1 cellular context compared by ENCODE assay signal in the genomic region with DNA sequence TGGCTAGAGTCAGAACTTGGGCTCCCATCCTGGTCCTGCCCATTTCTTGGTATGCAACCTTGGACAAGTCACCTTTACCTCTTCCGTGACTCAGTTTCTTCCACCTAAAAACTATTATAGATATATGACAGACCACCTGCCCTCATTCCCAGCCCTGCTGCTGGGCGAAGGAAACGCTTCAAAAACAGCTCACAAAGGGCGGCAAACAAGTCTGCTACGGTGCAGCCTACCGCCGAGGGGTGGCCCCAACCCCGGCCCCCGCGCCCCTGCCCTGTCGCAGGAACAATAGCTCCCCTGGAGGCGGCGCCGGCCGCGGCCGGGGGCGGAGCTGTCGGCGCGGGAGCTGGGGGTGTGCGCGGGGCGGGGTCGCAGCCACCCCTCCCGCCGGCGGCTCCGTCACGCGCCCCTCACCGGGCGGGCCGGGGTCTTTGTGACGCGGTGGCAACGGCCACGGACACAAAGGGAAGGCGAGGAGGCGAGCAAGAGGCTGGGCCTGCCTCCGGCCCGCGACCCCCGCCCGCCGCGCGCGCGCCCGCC.
A peak's percentile ranks its signal among the peaks of the same experiment; 100 is the strongest.
TF ChIP-seq lines count a peak whose summit lies in the region.

A gene with protein sequence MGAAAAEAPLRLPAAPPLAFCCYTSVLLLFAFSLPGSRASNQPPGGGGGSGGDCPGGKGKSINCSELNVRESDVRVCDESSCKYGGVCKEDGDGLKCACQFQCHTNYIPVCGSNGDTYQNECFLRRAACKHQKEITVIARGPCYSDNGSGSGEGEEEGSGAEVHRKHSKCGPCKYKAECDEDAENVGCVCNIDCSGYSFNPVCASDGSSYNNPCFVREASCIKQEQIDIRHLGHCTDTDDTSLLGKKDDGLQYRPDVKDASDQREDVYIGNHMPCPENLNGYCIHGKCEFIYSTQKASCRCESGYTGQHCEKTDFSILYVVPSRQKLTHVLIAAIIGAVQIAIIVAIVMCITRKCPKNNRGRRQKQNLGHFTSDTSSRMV (plus strand): TSS at position 425 of the 537 bp plus-strand sequence. CDS start 396 bp downstream, outside the sequence.

TF ChIP-seq in K562, 482 proteins besides CTCF, POLR2A, EP300 and RAD21 (continues in another document):
- TF ChIP-seq PRMT5 (CRISPR knock-in tag; IDR thresholded peaks at IDR 0.05): no peak
- TF ChIP-seq, protein P1, sequence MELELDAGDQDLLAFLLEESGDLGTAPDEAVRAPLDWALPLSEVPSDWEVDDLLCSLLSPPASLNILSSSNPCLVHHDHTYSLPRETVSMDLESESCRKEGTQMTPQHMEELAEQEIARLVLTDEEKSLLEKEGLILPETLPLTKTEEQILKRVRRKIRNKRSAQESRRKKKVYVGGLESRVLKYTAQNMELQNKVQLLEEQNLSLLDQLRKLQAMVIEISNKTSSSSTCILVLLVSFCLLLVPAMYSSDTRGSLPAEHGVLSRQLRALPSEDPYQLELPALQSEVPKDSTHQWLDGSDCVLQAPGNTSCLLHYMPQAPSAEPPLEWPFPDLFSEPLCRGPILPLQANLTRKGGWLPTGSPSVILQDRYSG (tag; conservative IDR thresholded peaks at IDR 0.05; ENCODE audit: low read depth): no peak
- TF ChIP-seq NR3C1 (CRISPR knock-in tag; IDR thresholded peaks at IDR 0.05): no peak
- TF ChIP-seq MTA2 (IDR thresholded peaks at IDR 0.05; ENCODE audit: low read depth): no peak
- TF ChIP-seq CHD1 (IDR thresholded peaks at IDR 0.05; ENCODE audit: low read length): no peak
- no peak for TF ChIP-seq CBX8 (IDR thresholded peaks at IDR 0.05; ENCODE audit: borderline replicate concordance, extremely low read depth, low read depth, low read length, poor library complexity, severe bottlenecking)
- TF ChIP-seq NRF1 (conservative IDR thresholded peaks at IDR 0.05 in 1 of 2, IDR thresholded peaks at IDR 0.05 in 1 of 2): peak in 1 of 2 experiments; percentile 27; a peak in 1 of 4 replicates
- TF ChIP-seq SREBF2 (CRISPR knock-in tag; IDR thresholded peaks at IDR 0.05): no peak
- no peak for TF ChIP-seq HNRNPH1 (optimal IDR thresholded peaks at IDR 0.05; ENCODE audit: low read depth, low read length)
- TF ChIP-seq ZBTB7A (IDR thresholded peaks at IDR 0.05; ENCODE audit: borderline replicate concordance, control insufficient read depth, low read depth, low read length): peak; percentile 94; the same call in 1 of the 2 replicates
- TF ChIP-seq, protein P2, sequence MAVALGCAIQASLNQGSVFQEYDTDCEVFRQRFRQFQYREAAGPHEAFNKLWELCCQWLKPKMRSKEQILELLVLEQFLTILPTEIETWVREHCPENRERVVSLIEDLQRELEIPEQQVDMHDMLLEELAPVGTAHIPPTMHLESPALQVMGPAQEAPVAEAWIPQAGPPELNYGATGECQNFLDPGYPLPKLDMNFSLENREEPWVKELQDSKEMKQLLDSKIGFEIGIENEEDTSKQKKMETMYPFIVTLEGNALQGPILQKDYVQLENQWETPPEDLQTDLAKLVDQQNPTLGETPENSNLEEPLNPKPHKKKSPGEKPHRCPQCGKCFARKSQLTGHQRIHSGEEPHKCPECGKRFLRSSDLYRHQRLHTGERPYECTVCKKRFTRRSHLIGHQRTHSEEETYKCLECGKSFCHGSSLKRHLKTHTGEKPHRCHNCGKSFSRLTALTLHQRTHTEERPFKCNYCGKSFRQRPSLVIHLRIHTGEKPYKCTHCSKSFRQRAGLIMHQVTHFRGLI (CRISPR knock-in tag; IDR thresholded peaks at IDR 0.05): no peak
- TF ChIP-seq, protein P3, sequence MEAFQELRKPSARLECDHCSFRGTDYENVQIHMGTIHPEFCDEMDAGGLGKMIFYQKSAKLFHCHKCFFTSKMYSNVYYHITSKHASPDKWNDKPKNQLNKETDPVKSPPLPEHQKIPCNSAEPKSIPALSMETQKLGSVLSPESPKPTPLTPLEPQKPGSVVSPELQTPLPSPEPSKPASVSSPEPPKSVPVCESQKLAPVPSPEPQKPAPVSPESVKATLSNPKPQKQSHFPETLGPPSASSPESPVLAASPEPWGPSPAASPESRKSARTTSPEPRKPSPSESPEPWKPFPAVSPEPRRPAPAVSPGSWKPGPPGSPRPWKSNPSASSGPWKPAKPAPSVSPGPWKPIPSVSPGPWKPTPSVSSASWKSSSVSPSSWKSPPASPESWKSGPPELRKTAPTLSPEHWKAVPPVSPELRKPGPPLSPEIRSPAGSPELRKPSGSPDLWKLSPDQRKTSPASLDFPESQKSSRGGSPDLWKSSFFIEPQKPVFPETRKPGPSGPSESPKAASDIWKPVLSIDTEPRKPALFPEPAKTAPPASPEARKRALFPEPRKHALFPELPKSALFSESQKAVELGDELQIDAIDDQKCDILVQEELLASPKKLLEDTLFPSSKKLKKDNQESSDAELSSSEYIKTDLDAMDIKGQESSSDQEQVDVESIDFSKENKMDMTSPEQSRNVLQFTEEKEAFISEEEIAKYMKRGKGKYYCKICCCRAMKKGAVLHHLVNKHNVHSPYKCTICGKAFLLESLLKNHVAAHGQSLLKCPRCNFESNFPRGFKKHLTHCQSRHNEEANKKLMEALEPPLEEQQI (IDR thresholded peaks at IDR 0.05): no peak
- TF ChIP-seq JUN (IDR thresholded peaks at IDR 0.05; ENCODE audit: borderline replicate concordance, low read depth, low read length): no peak
- TF ChIP-seq JUN (CRISPR knock-in tag; IDR thresholded peaks at IDR 0.05; ENCODE audit: borderline replicate concordance): no peak
- TF ChIP-seq SNRNP70 (optimal IDR thresholded peaks at IDR 0.05; ENCODE audit: low read depth, low read length): no peak
- TF ChIP-seq, protein P4, sequence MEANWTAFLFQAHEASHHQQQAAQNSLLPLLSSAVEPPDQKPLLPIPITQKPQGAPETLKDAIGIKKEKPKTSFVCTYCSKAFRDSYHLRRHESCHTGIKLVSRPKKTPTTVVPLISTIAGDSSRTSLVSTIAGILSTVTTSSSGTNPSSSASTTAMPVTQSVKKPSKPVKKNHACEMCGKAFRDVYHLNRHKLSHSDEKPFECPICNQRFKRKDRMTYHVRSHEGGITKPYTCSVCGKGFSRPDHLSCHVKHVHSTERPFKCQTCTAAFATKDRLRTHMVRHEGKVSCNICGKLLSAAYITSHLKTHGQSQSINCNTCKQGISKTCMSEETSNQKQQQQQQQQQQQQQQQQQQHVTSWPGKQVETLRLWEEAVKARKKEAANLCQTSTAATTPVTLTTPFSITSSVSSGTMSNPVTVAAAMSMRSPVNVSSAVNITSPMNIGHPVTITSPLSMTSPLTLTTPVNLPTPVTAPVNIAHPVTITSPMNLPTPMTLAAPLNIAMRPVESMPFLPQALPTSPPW (CRISPR knock-in tag; IDR thresholded peaks at IDR 0.05): peak; percentile 80
- TF ChIP-seq ZC3H11A (IDR thresholded peaks at IDR 0.05; ENCODE audit: low read depth, low read length): no peak
- TF ChIP-seq, protein P5, sequence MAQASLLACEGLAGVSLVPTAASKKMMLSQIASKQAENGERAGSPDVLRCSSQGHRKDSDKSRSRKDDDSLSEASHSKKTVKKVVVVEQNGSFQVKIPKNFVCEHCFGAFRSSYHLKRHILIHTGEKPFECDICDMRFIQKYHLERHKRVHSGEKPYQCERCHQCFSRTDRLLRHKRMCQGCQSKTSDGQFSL (CRISPR knock-in tag; IDR thresholded peaks at IDR 0.05): no peak
- TF ChIP-seq, protein P5 (tag; IDR thresholded peaks at IDR 0.05): no peak
- TF ChIP-seq, protein P6, sequence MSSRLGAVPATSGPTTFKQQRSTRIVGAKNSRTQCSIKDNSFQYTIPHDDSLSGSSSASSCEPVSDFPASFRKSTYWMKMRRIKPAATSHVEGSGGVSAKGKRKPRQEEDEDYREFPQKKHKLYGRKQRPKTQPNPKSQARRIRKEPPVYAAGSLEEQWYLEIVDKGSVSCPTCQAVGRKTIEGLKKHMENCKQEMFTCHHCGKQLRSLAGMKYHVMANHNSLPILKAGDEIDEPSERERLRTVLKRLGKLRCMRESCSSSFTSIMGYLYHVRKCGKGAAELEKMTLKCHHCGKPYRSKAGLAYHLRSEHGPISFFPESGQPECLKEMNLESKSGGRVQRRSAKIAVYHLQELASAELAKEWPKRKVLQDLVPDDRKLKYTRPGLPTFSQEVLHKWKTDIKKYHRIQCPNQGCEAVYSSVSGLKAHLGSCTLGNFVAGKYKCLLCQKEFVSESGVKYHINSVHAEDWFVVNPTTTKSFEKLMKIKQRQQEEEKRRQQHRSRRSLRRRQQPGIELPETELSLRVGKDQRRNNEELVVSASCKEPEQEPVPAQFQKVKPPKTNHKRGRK (tag; IDR thresholded peaks at IDR 0.05): no peak
- no peak for TF ChIP-seq FOXJ2 (tag; IDR thresholded peaks at IDR 0.05)
- TF ChIP-seq HNRNPUL1 (IDR thresholded peaks at IDR 0.05; ENCODE audit: low read length): no peak
- 0 out of 2 replicates have a peak, but pooled peaks have one; percentile 16 for TF ChIP-seq EGR1 (conservative IDR thresholded peaks at IDR 0.05)
- TF ChIP-seq, protein P7, sequence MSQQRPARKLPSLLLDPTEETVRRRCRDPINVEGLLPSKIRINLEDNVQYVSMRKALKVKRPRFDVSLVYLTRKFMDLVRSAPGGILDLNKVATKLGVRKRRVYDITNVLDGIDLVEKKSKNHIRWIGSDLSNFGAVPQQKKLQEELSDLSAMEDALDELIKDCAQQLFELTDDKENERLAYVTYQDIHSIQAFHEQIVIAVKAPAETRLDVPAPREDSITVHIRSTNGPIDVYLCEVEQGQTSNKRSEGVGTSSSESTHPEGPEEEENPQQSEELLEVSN (IDR thresholded peaks at IDR 0.05; ENCODE audit: borderline replicate concordance in 1 of 2, extremely low read depth in 1 of 2, insufficient read depth in 1 of 2, insufficient read length in 1 of 2, low read depth in 1 of 2, low read length in 1 of 2, poor library complexity in 1 of 2, severe bottlenecking in 1 of 2): peak in 1 of 2 experiments; percentile 90
- TF ChIP-seq PHF20 (IDR thresholded peaks at IDR 0.05; ENCODE audit: partially characterized antibody): no peak
- TF ChIP-seq, protein P8, sequence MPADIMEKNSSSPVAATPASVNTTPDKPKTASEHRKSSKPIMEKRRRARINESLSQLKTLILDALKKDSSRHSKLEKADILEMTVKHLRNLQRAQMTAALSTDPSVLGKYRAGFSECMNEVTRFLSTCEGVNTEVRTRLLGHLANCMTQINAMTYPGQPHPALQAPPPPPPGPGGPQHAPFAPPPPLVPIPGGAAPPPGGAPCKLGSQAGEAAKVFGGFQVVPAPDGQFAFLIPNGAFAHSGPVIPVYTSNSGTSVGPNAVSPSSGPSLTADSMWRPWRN (IDR thresholded peaks at IDR 0.05; ENCODE audit: low read depth): no peak
- no peak for TF ChIP-seq ZNF134 (CRISPR knock-in tag; conservative IDR thresholded peaks at IDR 0.05)
- no peak for TF ChIP-seq HDAC8 (tag; IDR thresholded peaks at IDR 0.05)
- no peak for TF ChIP-seq ARHGAP35 (IDR thresholded peaks at IDR 0.05; ENCODE audit: partially characterized antibody)
- no peak for TF ChIP-seq FOXP1 (CRISPR knock-in tag; IDR thresholded peaks at IDR 0.05)
- TF ChIP-seq, protein P9, sequence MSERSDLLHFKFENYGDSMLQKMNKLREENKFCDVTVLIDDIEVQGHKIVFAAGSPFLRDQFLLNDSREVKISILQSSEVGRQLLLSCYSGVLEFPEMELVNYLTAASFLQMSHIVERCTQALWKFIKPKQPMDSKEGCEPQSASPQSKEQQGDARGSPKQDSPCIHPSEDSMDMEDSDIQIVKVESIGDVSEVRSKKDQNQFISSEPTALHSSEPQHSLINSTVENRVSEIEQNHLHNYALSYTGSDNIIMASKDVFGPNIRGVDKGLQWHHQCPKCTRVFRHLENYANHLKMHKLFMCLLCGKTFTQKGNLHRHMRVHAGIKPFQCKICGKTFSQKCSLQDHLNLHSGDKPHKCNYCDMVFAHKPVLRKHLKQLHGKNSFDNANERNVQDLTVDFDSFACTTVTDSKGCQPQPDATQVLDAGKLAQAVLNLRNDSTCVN (CRISPR knock-in tag; IDR thresholded peaks at IDR 0.05): no peak
- no peak for TF ChIP-seq NFIX (CRISPR knock-in tag; IDR thresholded peaks at IDR 0.05; ENCODE audit: low read depth)
- TF ChIP-seq NCOA1 (IDR thresholded peaks at IDR 0.05; ENCODE audit: low read depth): no peak
- TF ChIP-seq MIER1 (IDR thresholded peaks at IDR 0.05; ENCODE audit: low read depth): no peak
- TF ChIP-seq MED1 (CRISPR knock-in tag; IDR thresholded peaks at IDR 0.05; ENCODE audit: borderline replicate concordance): no peak
- no peak for TF ChIP-seq HMG20B (CRISPR knock-in tag; IDR thresholded peaks at IDR 0.05)
- no peak for TF ChIP-seq CBFB (CRISPR knock-in tag; IDR thresholded peaks at IDR 0.05)
- no peak for TF ChIP-seq ZKSCAN1 (IDR thresholded peaks at IDR 0.05; ENCODE audit: low read depth, low read length)
- TF ChIP-seq, protein P10, sequence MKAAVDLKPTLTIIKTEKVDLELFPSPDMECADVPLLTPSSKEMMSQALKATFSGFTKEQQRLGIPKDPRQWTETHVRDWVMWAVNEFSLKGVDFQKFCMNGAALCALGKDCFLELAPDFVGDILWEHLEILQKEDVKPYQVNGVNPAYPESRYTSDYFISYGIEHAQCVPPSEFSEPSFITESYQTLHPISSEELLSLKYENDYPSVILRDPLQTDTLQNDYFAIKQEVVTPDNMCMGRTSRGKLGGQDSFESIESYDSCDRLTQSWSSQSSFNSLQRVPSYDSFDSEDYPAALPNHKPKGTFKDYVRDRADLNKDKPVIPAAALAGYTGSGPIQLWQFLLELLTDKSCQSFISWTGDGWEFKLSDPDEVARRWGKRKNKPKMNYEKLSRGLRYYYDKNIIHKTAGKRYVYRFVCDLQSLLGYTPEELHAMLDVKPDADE (conservative IDR thresholded peaks at IDR 0.05; ENCODE audit: control insufficient read depth, low read depth, low read length): 0 out of 2 replicates have a peak, but pooled peaks have one; percentile 21
- no peak for TF ChIP-seq THRAP3 (IDR thresholded peaks at IDR 0.05; ENCODE audit: borderline replicate concordance)
- no peak for TF ChIP-seq HDGF (IDR thresholded peaks at IDR 0.05)
- no peak for TF ChIP-seq CHCHD3 (CRISPR knock-in tag; IDR thresholded peaks at IDR 0.05)
- TF ChIP-seq TBP (optimal IDR thresholded peaks at IDR 0.05; ENCODE audit: low read depth, low read length): no peak
- no peak for TF ChIP-seq ARID2 (IDR thresholded peaks at IDR 0.05)
- TF ChIP-seq, protein P11, sequence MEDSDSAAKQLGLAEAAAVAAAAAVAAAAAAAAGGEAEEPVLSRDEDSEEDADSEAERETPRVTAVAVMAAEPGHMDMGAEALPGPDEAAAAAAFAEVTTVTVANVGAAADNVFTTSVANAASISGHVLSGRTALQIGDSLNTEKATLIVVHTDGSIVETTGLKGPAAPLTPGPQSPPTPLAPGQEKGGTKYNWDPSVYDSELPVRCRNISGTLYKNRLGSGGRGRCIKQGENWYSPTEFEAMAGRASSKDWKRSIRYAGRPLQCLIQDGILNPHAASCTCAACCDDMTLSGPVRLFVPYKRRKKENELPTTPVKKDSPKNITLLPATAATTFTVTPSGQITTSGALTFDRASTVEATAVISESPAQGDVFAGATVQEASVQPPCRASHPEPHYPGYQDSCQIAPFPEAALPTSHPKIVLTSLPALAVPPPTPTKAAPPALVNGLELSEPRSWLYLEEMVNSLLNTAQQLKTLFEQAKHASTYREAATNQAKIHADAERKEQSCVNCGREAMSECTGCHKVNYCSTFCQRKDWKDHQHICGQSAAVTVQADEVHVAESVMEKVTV (CRISPR knock-in tag; IDR thresholded peaks at IDR 0.05): no peak
- TF ChIP-seq CBX3 (IDR thresholded peaks at IDR 0.05; ENCODE audit: borderline replicate concordance in 1 of 2, low read length in 2 of 2): no peak
